Comparison of ENCODE assay signal across 8 cellular contexts in the genomic region with DNA sequence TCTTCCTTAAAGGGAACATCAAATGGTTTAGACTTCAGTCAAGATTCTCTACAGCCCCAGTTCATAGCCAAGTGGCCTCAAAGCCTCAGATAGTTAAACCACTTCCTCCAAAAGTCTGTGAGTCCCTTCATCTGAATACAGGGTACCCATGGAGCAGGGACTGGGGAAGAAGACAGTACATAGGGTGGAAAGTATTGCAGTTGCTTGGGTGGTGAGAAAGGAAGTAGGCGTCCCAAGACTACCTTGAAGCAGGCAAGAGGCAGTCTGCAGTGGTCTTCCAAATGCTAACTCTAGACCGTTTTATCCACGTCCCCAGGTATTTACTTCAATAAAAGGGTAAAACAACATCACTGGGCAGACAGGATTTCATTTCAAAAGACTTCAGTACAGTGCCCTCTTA. TPM values are rescaled to one million over a fixed set of nuclear protein-coding genes. Genes with fewer than 3 reads are reported as not detected.
DNase-seq lines count a peak whose midpoint lies in the region; ATAC-seq, FAIRE-seq and TF ChIP-seq lines count a peak whose summit lies in the region.

No MANE protein-coding gene starts in this region.

- H3K4me1 ChIP-seq in CD8-positive, alpha-beta T cell (ENCODE audit: insufficient read depth, low read length) = peaks cover 57% of the 10 kb centered on the region
- H3K4me1 ChIP-seq in Karpas-422 (ENCODE audit: low read length) (peaks cover 64% of the 10 kb centered on the region), HepG2 (ENCODE audit: insufficient read depth, low read length) (peaks cover 40% of the 10 kb centered on the region), thyroid gland (peaks cover 0 to 32% of the 10 kb centered on the region in 2 donors)

- peak overlapping the region; percentile 92 for H3K9ac ChIP-seq in Karpas-422 (ENCODE audit: low read length)
- no peak overlapping the region for H3K9ac ChIP-seq in HepG2 (ENCODE audit: insufficient read depth, low read depth, low read length)

- no peaks in the 10 kb centered on the region for H3K27me3 Mint-ChIP-seq in CD8-positive, alpha-beta T cell (ENCODE audit: low read depth)
- H3K27me3 Mint-ChIP-seq in activated naive CD8-positive, alpha-beta T cell = no peaks in the 10 kb centered on the region

- no peak for FAIRE-seq in HepG2 (lab: Jason Lieb, UNC)

- POLR2A ChIA-PET in CD8-positive, alpha-beta T cell (lab: Charles Lee) = interaction anchor here (1.1 kb wide), 1 partner anchor 104 kb away, joined by 4 read pairs; no protein-coding TSS in a partner anchor
- POLR2A ChIA-PET in HepG2 (lab: Yijun Ruan, JAX) = no interaction called here

- no peaks in the 10 kb centered on the region for H3K9me3 ChIP-seq in CD8-positive, alpha-beta T cell (ENCODE audit: low read length)
- H3K9me3 ChIP-seq in Karpas-422 (ENCODE audit: low read length) (no peaks in the 10 kb centered on the region), HepG2 (ENCODE audit: low read length) (no peaks in the 10 kb centered on the region), thyroid gland (no peaks in the 10 kb centered on the region)

- no peaks in the 10 kb centered on the region for H3K27me3 ChIP-seq in CD8-positive, alpha-beta T cell (ENCODE audit: insufficient read depth, low read length)
- no peaks in the 10 kb centered on the region for H3K27me3 ChIP-seq in Karpas-422 (ENCODE audit: low read length)
- H3K27me3 ChIP-seq in HepG2 (ENCODE audit: control insufficient read depth in 1 of 2, insufficient read depth in 2 of 2, low read length in 2 of 2) = peaks cover 0 to 21% of the 10 kb centered on the region in 2 experiments; a peak in 4 of 5 replicates
- no peaks in the 10 kb centered on the region for H3K27me3 ChIP-seq in thyroid gland

- TF ChIP-seq POLR2A in HepG2 (IDR thresholded peaks at IDR 0.05; ENCODE audit: insufficient read depth in 1 of 2, low read depth in 2 of 2, low read length in 2 of 2) = no peak
- TF ChIP-seq POLR2A in thyroid gland (IDR thresholded peaks at IDR 0.05) = no peak

- in situ Hi-C loops in HepG2 (cut with HindIII; ENCODE audit: extremely low pct_ligation_motif_present, low pct_unique_long_range_greater_than_20kb) = no loop called here

- no peaks in the 10 kb centered on the region for H3K9me3 Mint-ChIP-seq in CD8-positive, alpha-beta T cell
- H3K9me3 Mint-ChIP-seq in activated naive CD8-positive, alpha-beta T cell (ENCODE audit: low read depth) = no peaks in the 10 kb centered on the region

- DNase-seq in CD8-positive, alpha-beta T cell = peak in 4 of 7 experiments; percentile 27 to 46 (median 36)
- DNase-seq in Karpas-422 (peak; percentile 68), HepG2 (ENCODE audit: low spot score) (no peak), thyroid gland (no peak), DMS114 treated with DMSO at 0.1 percent for 48 hours (lab: John Stamatoyannopoulos, UW; ENCODE audit: unreplicated experiment) (no peak)

- H3K9me2 ChIP-seq in Karpas-422 (replicated peaks; ENCODE audit: insufficient read depth, low read length) = no peaks in the 10 kb centered on the region

- peak overlapping the region; percentile 91 for H3K4me3 ChIP-seq in CD8-positive, alpha-beta T cell (ENCODE audit: low read depth, low read length)
- H3K4me3 ChIP-seq in Karpas-422 (ENCODE audit: low read length) = peak overlapping the region; percentile 97
- peak overlapping the region; percentile 63 to 82 (median 68); a peak in 5 of 6 replicates for H3K4me3 ChIP-seq in HepG2 (replicated peaks in 1 of 3; ENCODE audit: insufficient read depth in 1 of 3, low read depth in 2 of 3, low read length in 3 of 3)
- peak overlapping the region in 1 of 3 donors; percentile 57 for H3K4me3 ChIP-seq in thyroid gland (replicated peaks in 1 of 3)

- H3K4me2 ChIP-seq in Karpas-422 (ENCODE audit: low read depth, low read length, poor library complexity, severe bottlenecking) = peak overlapping the region; percentile 75
- peak overlapping the region; percentile 100 for H3K4me2 ChIP-seq in HepG2 (ENCODE audit: low read depth, low read length)

- TF ChIP-seq EP300 in HepG2 (IDR thresholded peaks at IDR 0.05; ENCODE audit: low read depth in 2 of 2, low read length in 2 of 2) (no peak), HepG2 (CRISPR knock-in tag; IDR thresholded peaks at IDR 0.05; ENCODE audit: borderline replicate concordance) (no peak)

- no peak overlapping the region for H2AFZ ChIP-seq in Karpas-422 (ENCODE audit: low read length)
- no peak overlapping the region for H2AFZ ChIP-seq in HepG2 (ENCODE audit: low read length)

- TF ChIP-seq RAD21 in HepG2 (CRISPR knock-in tag; IDR thresholded peaks at IDR 0.05) = no peak

- H3K36me3 ChIP-seq in CD8-positive, alpha-beta T cell (ENCODE audit: insufficient read depth, low read length) = no peaks in the 10 kb centered on the region
- no peaks in the 10 kb centered on the region for H3K36me3 ChIP-seq in Karpas-422 (ENCODE audit: insufficient read depth, low read length)
- H3K36me3 ChIP-seq in HepG2 (replicated peaks in 1 of 2; ENCODE audit: control insufficient read depth in 1 of 2, insufficient read depth in 2 of 2, low read length in 2 of 2) = no peaks in the 10 kb centered on the region
- H3K36me3 ChIP-seq in thyroid gland = no peaks in the 10 kb centered on the region

- peak overlapping the region; percentile 86 for H3K27ac ChIP-seq in CD8-positive, alpha-beta T cell (ENCODE audit: low read depth, low read length)
- peak overlapping the region; percentile 80 for H3K27ac ChIP-seq in Karpas-422 (ENCODE audit: low read length)
- H3K27ac ChIP-seq in HepG2 (ENCODE audit: extremely low read length, insufficient read depth, low read length) = no peak overlapping the region
- peak overlapping the region; percentile 48 to 73 (median 68) for H3K27ac ChIP-seq in thyroid gland

- TF ChIP-seq CTCF in CD8-positive, alpha-beta T cell (IDR thresholded peaks at IDR 0.05) = no peak
- TF ChIP-seq CTCF in HepG2 (CRISPR knock-in tag; IDR thresholded peaks at IDR 0.05) = no peak
- no peak for TF ChIP-seq CTCF in thyroid gland (IDR thresholded peaks at IDR 0.05)

- H3K4me3 Mint-ChIP-seq in CD8-positive, alpha-beta T cell = peak overlapping the region; percentile 97
- H3K4me3 Mint-ChIP-seq in activated naive CD8-positive, alpha-beta T cell = peak overlapping the region; percentile 99

- no TSS peak for BruUV-seq in HepG2 (replicated peaks; lab: Mats Ljungman, UMichigan)

- H3K79me2 ChIP-seq in Karpas-422 (ENCODE audit: low read length) (peaks cover 63% of the 10 kb centered on the region), HepG2 (ENCODE audit: insufficient read depth, low read length) (no peaks in the 10 kb centered on the region)

- CTCF ChIA-PET in CD8-positive, alpha-beta T cell (lab: Charles Lee) = interaction anchor here (0.8 to 1.5 kb wide), 5 partner anchors 27 to 161 kb away, joined by 3 to 5 read pairs (median 3); no protein-coding TSS in a partner anchor
- CTCF ChIA-PET in HepG2 (lab: Yijun Ruan, JAX; ENCODE audit: low intra/inter-chr PET ratio, low total read pairs) = no interaction called here

- ATAC-seq in CD8-positive, alpha-beta T cell = peak; percentile 10
- no peak for ATAC-seq in HepG2
- ATAC-seq in GM21786 (IDR thresholded peaks at IDR 0.05; ENCODE audit: unreplicated experiment) = no peak
- ATAC-seq in HG03520 (IDR thresholded peaks at IDR 0.05; ENCODE audit: unreplicated experiment) = no peak

- intact Hi-C loops in CD8-positive, alpha-beta T cell (cut with DNase I, micrococcal nuclease) = loop anchor here (1.0 to 5.0 kb wide), 10 partner anchors 14 to 614 kb away; a partner anchor contains a TSS
- intact Hi-C loops in HepG2 (cut with micrococcal nuclease; ENCODE audit: unreplicated experiment) (loop anchor here (1.0 to 5.0 kb wide), 2 partner anchors 28 to 149 kb away; no protein-coding TSS in a partner anchor), thyroid gland (cut with DNase I) (loop anchor here (10.0 kb wide), 2 partner anchors 124 to 156 kb away; no protein-coding TSS in a partner anchor)

- H3K4me1 Mint-ChIP-seq in CD8-positive, alpha-beta T cell (ENCODE audit: low read depth) = peaks cover 61% of the 10 kb centered on the region
- H3K4me1 Mint-ChIP-seq in activated naive CD8-positive, alpha-beta T cell (ENCODE audit: low read depth) = peaks cover 62% of the 10 kb centered on the region

- H4K20me1 ChIP-seq in Karpas-422 (ENCODE audit: insufficient read depth, low read depth, low read length) = peaks cover 6% of the 10 kb centered on the region; the same call in 1 of the 2 replicates
- no peaks in the 10 kb centered on the region for H4K20me1 ChIP-seq in HepG2 (ENCODE audit: insufficient read depth, low read length)

- H3K36me3 Mint-ChIP-seq in CD8-positive, alpha-beta T cell = peaks cover 30% of the 10 kb centered on the region
- H3K36me3 Mint-ChIP-seq in activated naive CD8-positive, alpha-beta T cell = peaks cover 33% of the 10 kb centered on the region

- H3K27ac Mint-ChIP-seq in CD8-positive, alpha-beta T cell = peak overlapping the region; percentile 95
- H3K27ac Mint-ChIP-seq in activated naive CD8-positive, alpha-beta T cell = peak overlapping the region; percentile 98

- 10% methylated on average over 3 of the region's 3 CpGs for WGBS in HepG2 (ENCODE audit: low lambda C conversion rate)
- 69 to 70% methylated on average over 3 of the region's 3 CpGs for WGBS in thyroid gland, 2 donors

RNA-seq across cellular contexts. Expression of gene FYN, which starts 2.0 kb away (rescaled TPM):
- 100 to 1,000 TPM; 479 to 483 TPM for total RNA-seq in CD8-positive, alpha-beta T cell
- 249 and 311 TPM in 2 replicates for total RNA-seq in Karpas-422 (2014; rRNA removed; shearing (Covaris generic); ENCODE audit: low replicate concordance)
- total RNA-seq in HepG2 (2016; rRNA removed; fragmentation: Illumina TruSeq; extraction: Trizol) = 14.6 and 15.5 TPM in 2 replicates
- 3.6 and 4.1 TPM in 2 replicates for total RNA-seq in HepG2 (2016; cell fraction: cytosol; rRNA removed; fragmentation: Illumina TruSeq; extraction: Trizol; ENCODE audit: low read depth)
- 13.7 and 16.0 TPM in 2 replicates for total RNA-seq in HepG2 (2016; cell fraction: insoluble cytoplasmic fraction; rRNA removed; fragmentation: Illumina TruSeq; extraction: Trizol)
- total RNA-seq in HepG2 (2016; cell fraction: membrane; rRNA removed; fragmentation: Illumina TruSeq; extraction: Trizol) = 11.6 and 12.0 TPM in 2 replicates
- total RNA-seq in HepG2 (2016; cell fraction: nucleus; rRNA removed; fragmentation: Illumina TruSeq; extraction: Trizol) = 17.8 and 19.2 TPM in 2 replicates
- 22.6 and 24.6 TPM in 2 replicates for polyA plus RNA-seq in HepG2 (2011; rRNA removed)
- polyA plus RNA-seq in HepG2 (2011; cell fraction: cytosol; rRNA removed) = 16.8 and 28.6 TPM in 2 replicates
- 31.3 and 40.2 TPM in 2 replicates for polyA plus RNA-seq in HepG2 (2011; cell fraction: nucleus; rRNA removed)
- 22.4 and 23.4 TPM in 2 replicates for polyA plus RNA-seq in HepG2 (2012)
- polyA plus RNA-seq in HepG2 (2016; cell fraction: cytosol; fragmentation: Illumina TruSeq; extraction: Trizol; ENCODE audit: low read depth) = 3.4 and 3.5 TPM in 2 replicates
- 18.8 and 20.1 TPM in 2 replicates for polyA plus RNA-seq in HepG2 (2016; cell fraction: insoluble cytoplasmic fraction; fragmentation: Illumina TruSeq; extraction: Trizol; ENCODE audit: low read depth)
- polyA plus RNA-seq in HepG2 (2016; cell fraction: membrane; fragmentation: Illumina TruSeq; extraction: Trizol; ENCODE audit: low read depth) = 10.6 and 11.8 TPM in 2 replicates
- 17.9 and 20.2 TPM in 2 replicates for polyA plus RNA-seq in HepG2 (2016; cell fraction: nucleus; fragmentation: Illumina TruSeq; extraction: Trizol; ENCODE audit: insufficient read depth, low read depth)
- 37.8 and 75.6 TPM in 2 replicates for polyA minus RNA-seq in HepG2 (2011; rRNA and poly(A)+ RNA removed; ENCODE audit: low replicate concordance)
- 19.1 and 20.6 TPM in 2 replicates for polyA minus RNA-seq in HepG2 (2011; cell fraction: cytosol; rRNA and poly(A)+ RNA removed)
- polyA minus RNA-seq in HepG2 (2011; cell fraction: nucleus; rRNA and poly(A)+ RNA removed) = 45.1 and 62.6 TPM in 2 replicates
- total RNA-seq in thyroid gland = 100 to 1,000 TPM in 2 of 4 donors, 10 to 100 TPM in 2; 67.0 to 206 (median 95.9) TPM

Comparison
In these comparisons a context has a peak if more than half of its experiments do, and no peak if none do; other contexts are left out.
1. DNase-seq: peak in CD8-positive, alpha-beta T cell (4 of 7) and Karpas-422 (single experiment); none in HepG2 (single experiment), thyroid gland (0 of 2) and DMS114 treated with DMSO at 0.1 percent for 48 hours (single experiment).